ENCODE assay signal across 1 cellular context in the genomic region with DNA sequence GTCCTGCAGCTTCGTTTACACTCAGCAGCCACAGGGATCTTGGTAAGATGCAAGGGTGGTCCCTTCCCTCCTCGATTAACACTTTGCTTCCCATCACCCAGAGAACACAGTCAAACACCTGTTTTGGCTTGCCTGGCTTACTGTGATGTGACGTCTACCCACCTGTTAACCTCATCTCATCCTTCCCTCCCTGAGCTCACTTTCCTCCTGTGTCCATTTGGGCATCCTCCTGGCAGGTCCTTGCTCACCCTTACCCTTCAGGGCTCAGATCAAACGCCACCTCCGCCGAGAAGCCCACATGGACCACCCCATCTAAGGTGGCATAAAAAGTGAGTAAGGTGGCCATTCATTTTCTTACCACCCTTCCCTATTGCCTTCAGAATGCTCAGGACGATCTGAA.
TF ChIP-seq lines count a peak whose summit lies in the region.

No MANE protein-coding gene starts in this region.

TF ChIP-seq in K562, 482 proteins besides CTCF, POLR2A, EP300 and RAD21:
- TF ChIP-seq ZFP36 (IDR thresholded peaks at IDR 0.05; ENCODE audit: low read depth, low read length, partially characterized antibody), result peak; percentile 64
- TF ChIP-seq CBX8 (IDR thresholded peaks at IDR 0.05; ENCODE audit: borderline replicate concordance, extremely low read depth, low read depth, low read length, poor library complexity, severe bottlenecking), result no peak
- no peak for TF ChIP-seq RHOXF2B (CRISPR knock-in tag; conservative IDR thresholded peaks at IDR 0.05)
- TF ChIP-seq SMAD4 (CRISPR knock-in tag; conservative IDR thresholded peaks at IDR 0.05), result no peak
- TF ChIP-seq ARNT (IDR thresholded peaks at IDR 0.05), result no peak
- TF ChIP-seq, protein P1, sequence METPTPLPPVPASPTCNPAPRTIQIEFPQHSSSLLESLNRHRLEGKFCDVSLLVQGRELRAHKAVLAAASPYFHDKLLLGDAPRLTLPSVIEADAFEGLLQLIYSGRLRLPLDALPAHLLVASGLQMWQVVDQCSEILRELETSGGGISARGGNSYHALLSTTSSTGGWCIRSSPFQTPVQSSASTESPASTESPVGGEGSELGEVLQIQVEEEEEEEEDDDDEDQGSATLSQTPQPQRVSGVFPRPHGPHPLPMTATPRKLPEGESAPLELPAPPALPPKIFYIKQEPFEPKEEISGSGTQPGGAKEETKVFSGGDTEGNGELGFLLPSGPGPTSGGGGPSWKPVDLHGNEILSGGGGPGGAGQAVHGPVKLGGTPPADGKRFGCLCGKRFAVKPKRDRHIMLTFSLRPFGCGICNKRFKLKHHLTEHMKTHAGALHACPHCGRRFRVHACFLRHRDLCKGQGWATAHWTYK (CRISPR knock-in tag; IDR thresholded peaks at IDR 0.05), result no peak
